Comparison of ENCODE assay signal across 8 cellular contexts in the genomic region with DNA sequence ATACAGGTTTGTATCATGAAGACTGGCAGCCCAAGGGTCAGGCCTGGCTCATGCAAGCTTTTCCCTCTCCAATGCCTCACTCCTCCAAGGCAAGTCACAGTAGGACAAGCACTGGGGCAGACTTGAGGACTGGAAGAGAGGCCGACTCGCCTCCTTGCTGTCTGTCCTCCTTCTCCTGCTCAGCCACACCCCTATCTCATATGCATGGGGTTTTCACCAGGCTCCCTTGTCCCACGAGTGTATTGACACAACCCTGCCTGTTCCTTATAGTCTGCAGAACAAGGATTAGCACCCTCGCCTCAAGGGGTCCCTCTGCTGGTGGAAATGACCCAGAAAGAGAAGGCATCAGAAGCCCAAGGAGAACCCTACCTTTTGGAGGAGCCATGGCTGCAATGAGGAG.
DNase-seq lines count a peak whose midpoint lies in the region; ATAC-seq and TF ChIP-seq lines count a peak whose summit lies in the region.

No MANE protein-coding gene starts in this region.

- no peak overlapping the region for H3K27ac ChIP-seq in esophagus muscularis mucosa (replicated peaks in 1 of 4)

- H3K36me3 ChIP-seq in GM06990 (ENCODE audit: control insufficient read depth, insufficient read depth, low read length) (no peaks in the 10 kb centered on the region), esophagus muscularis mucosa (no peaks in the 10 kb centered on the region)

- no peak for TF ChIP-seq EP300 in esophagus muscularis mucosa (IDR thresholded peaks at IDR 0.05)

- no peak for TF ChIP-seq POLR2A in esophagus muscularis mucosa (IDR thresholded peaks at IDR 0.05; ENCODE audit: low read depth)

- peaks cover 0 to 8% (median 2%) of the 10 kb centered on the region in 4 donors for H3K9me3 ChIP-seq in esophagus muscularis mucosa

- intact Hi-C loops in esophagus muscularis mucosa (cut with DNase I): no loop called here

- 70% methylated on average over 4 of the region's 4 CpGs for WGBS in esophagus muscularis mucosa

- DNase-seq in A172 (ENCODE audit: low spot score): peak; percentile 64
- no peak for DNase-seq in GM06990 (ENCODE audit: extremely low read depth, insufficient read length)
- peak; percentile 6 for DNase-seq in NCI-H2227 treated with DMSO at 0.1 percent for 48 hours (lab: John Stamatoyannopoulos, UW)
- peak; percentile 74 for DNase-seq in esophagus muscularis mucosa (ENCODE audit: extremely low spot score)
- no peak for DNase-seq in cortex of kidney (lab: John Stamatoyannopoulos, UW)

- peaks cover 0 to 9% (median 5%) of the 10 kb centered on the region in 4 donors for H3K4me1 ChIP-seq in esophagus muscularis mucosa

- ATAC-seq in HG02840 (IDR thresholded peaks at IDR 0.05; ENCODE audit: low FRiP score, unreplicated experiment) (no peak), GM18520 (IDR thresholded peaks at IDR 0.05; ENCODE audit: unreplicated experiment) (no peak), HG03159 (IDR thresholded peaks at IDR 0.05; ENCODE audit: unreplicated experiment) (no peak)

- no peak overlapping the region for H3K4me3 ChIP-seq in GM06990 (replicated peaks; ENCODE audit: low read depth, low read length)
- no peak overlapping the region for H3K4me3 ChIP-seq in esophagus muscularis mucosa

- TF ChIP-seq CTCF in GM06990 (IDR thresholded peaks at IDR 0.05; ENCODE audit: insufficient read depth, low read length, poor library complexity, severe bottlenecking): peak; percentile 57
- no peak for TF ChIP-seq CTCF in esophagus muscularis mucosa (IDR thresholded peaks at IDR 0.05)

- no peaks in the 10 kb centered on the region for H3K27me3 ChIP-seq in GM06990 (replicated peaks; ENCODE audit: control insufficient read depth, insufficient read depth, low read length)
- no peaks in the 10 kb centered on the region for H3K27me3 ChIP-seq in esophagus muscularis mucosa

Comparison
In these comparisons a context has a peak if more than half of its experiments do, and no peak if none do; other contexts are left out.
1. DNase-seq: peak in A172 (single experiment), NCI-H2227 treated with DMSO at 0.1 percent for 48 hours (single experiment) and esophagus muscularis mucosa (single experiment); none in GM06990 (single experiment) and cortex of kidney (single experiment).